In the genomic region with DNA sequence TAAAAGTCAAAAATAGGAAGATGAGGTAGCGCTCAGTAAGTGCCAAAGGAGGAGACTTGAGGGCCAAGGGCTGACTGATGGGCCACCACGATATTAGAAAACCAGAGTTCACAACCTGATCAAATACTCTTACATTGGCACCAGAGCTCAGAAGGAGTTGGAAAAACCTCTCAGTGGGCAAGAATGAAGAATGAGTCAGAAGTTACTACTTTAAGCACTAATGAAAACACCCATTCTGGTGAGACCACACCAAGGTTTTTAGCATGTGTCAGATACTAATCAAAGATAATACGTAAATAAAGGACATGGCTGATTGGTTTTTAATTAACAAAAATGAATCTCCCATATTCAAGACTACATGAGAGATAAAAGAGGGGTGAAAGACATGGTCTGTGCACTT, we compare ENCODE assay signal across 21 cellular contexts.
DNase-seq lines count a peak whose midpoint lies in the region; ATAC-seq and TF ChIP-seq lines count a peak whose summit lies in the region.
"Had no signal": no experiment of that assay in that cellular context is flagged by ENCODE, and none has a peak within 500 bp of the region (broad histone marks: within the 10 kb centered on the region; RNA-seq: fewer than 3 reads in every experiment).

No MANE protein-coding gene starts in this region.

- no peaks in the 10 kb centered on the region for H3K27me3 Mint-ChIP-seq in WTC11 (ENCODE audit: low read depth)
- H3K27me3 Mint-ChIP-seq: CD4-positive, CD25-positive, alpha-beta regulatory T cell had no signal

- H3K9me3 ChIP-seq in GM23248 (ENCODE audit: low read depth) (no peaks in the 10 kb centered on the region), smooth muscle cell (replicated peaks; ENCODE audit: low read depth) (no peaks in the 10 kb centered on the region), PC-9 (ENCODE audit: insufficient read depth, low read depth) (no peaks in the 10 kb centered on the region)
- H3K9me3 ChIP-seq: body of pancreas had no signal

- 35 to 42% methylated on average over 3 of the region's 3 CpGs for WGBS in GM23248 (ENCODE audit: low coverage in 1 of 2, low lambda C conversion rate in 2 of 2, missing lambda C conversion rate in 2 of 2), 2 experiments
- 85% methylated on average over 3 of the region's 3 CpGs for WGBS in smooth muscle cell (ENCODE audit: low lambda C conversion rate)

- H4K20me1 ChIP-seq in GM23248 (ENCODE audit: insufficient read depth) (no peaks in the 10 kb centered on the region), smooth muscle cell (ENCODE audit: low read depth) (no peaks in the 10 kb centered on the region), PC-9 (ENCODE audit: insufficient read depth) (no peaks in the 10 kb centered on the region)

- H3K4me3 Mint-ChIP-seq in WTC11 = no peak overlapping the region
- H3K4me3 Mint-ChIP-seq: CD4-positive, CD25-positive, alpha-beta regulatory T cell; T-helper 1 cell treated with Interleukin-12 subunit alpha and Interleukin-12 subunit beta and Interleukin-4 antibody, amounts not matched to agents 30 μg/mL and 1 μg/mL, for 36 hours had no signal

- H2AFZ ChIP-seq in GM23248 (no peak overlapping the region), smooth muscle cell (ENCODE audit: low read depth) (no peak overlapping the region), PC-9 (no peak overlapping the region)

- H3K27ac ChIP-seq in GM23248 (peak overlapping the region; percentile 71), smooth muscle cell (ENCODE audit: low read depth) (peak overlapping the region; percentile 87), PC-9 (no peak overlapping the region)
- H3K27ac ChIP-seq: body of pancreas, RWPE1 had no signal

- POLR2A ChIA-PET in WTC11 (lab: Charles Lee) = no interaction called here
- POLR2A ChIA-PET in PC-9 (lab: Charles Lee; ENCODE audit: unreplicated experiment) = no interaction called here

- 0 out of 2 replicates have a peak, but pooled peaks cover 13% of the 10 kb centered on the region for H3K36me3 ChIP-seq in GM23248 (ENCODE audit: low read depth)
- no peaks in the 10 kb centered on the region for H3K36me3 ChIP-seq in smooth muscle cell (ENCODE audit: low read depth)
- H3K36me3 ChIP-seq in PC-9 (ENCODE audit: low read depth) = no peaks in the 10 kb centered on the region

- in situ Hi-C loops in GM23248 (cut with MboI) = no loop called here

- peaks cover 16% of the 10 kb centered on the region for H3K36me3 Mint-ChIP-seq in WTC11

- H3K9ac ChIP-seq in GM23248 (no peak overlapping the region), smooth muscle cell (ENCODE audit: low read depth) (no peak overlapping the region)

- peak overlapping the region; percentile 49 for H3K4me2 ChIP-seq in GM23248 (ENCODE audit: unreplicated experiment)
- peak overlapping the region; percentile 78 for H3K4me2 ChIP-seq in smooth muscle cell
- H3K4me2 ChIP-seq in PC-9 = no peak overlapping the region

- H3K4me3 ChIP-seq in GM23248 (no peak overlapping the region), smooth muscle cell (no peak overlapping the region), PC-9 (no peak overlapping the region)
- H3K4me3 ChIP-seq: body of pancreas had no signal

- no TSS peak for BruUV-seq in PC-9 (replicated peaks; lab: Mats Ljungman, UMichigan)

- intact Hi-C loops in PC-9 (cut with micrococcal nuclease; ENCODE audit: unreplicated experiment) = no loop called here

- CTCF ChIA-PET in WTC11 (lab: Charles Lee) (interaction anchor here (1.8 kb wide), 1 partner anchor 150 kb away, joined by 5 read pairs; no protein-coding TSS in a partner anchor), PC-9 (lab: Charles Lee) (no interaction called here)

- H3K4me1 Mint-ChIP-seq in WTC11 = peaks cover 9% of the 10 kb centered on the region
- H3K4me1 Mint-ChIP-seq: CD4-positive, CD25-positive, alpha-beta regulatory T cell had no signal

- 0 out of 2 replicates have a peak, but pooled peaks cover 3% of the 10 kb centered on the region for H3K9me2 ChIP-seq in GM23248 (ENCODE audit: insufficient read depth)
- H3K9me2 ChIP-seq in PC-9 (ENCODE audit: insufficient read depth) = no peaks in the 10 kb centered on the region

- no peaks in the 10 kb centered on the region for H3K9me3 Mint-ChIP-seq in WTC11
- H3K9me3 Mint-ChIP-seq: CD4-positive, CD25-positive, alpha-beta regulatory T cell; T-helper 1 cell treated with Interleukin-12 subunit alpha and Interleukin-12 subunit beta and Interleukin-4 antibody, amounts not matched to agents 30 μg/mL and 1 μg/mL, for 36 hours had no signal

- H3F3A ChIP-seq in GM23248 (ENCODE audit: insufficient read depth) (peaks cover 43% of the 10 kb centered on the region), smooth muscle cell (ENCODE audit: low read depth) (peaks cover 5% of the 10 kb centered on the region), PC-9 (ENCODE audit: insufficient read depth, low read depth) (no peaks in the 10 kb centered on the region)

- H3K4me1 ChIP-seq in GM23248 (ENCODE audit: insufficient read depth) = peaks cover 40% of the 10 kb centered on the region
- H3K4me1 ChIP-seq in smooth muscle cell (ENCODE audit: low read depth) = no peaks in the 10 kb centered on the region
- no peaks in the 10 kb centered on the region for H3K4me1 ChIP-seq in PC-9 (replicated peaks; ENCODE audit: insufficient read depth)

- ATAC-seq in WTC11 = no peak
- ATAC-seq: body of pancreas had no signal

- peak overlapping the region; percentile 54; the same call in 1 of the 2 replicates for H3K27ac Mint-ChIP-seq in WTC11
- H3K27ac Mint-ChIP-seq: T-helper 1 cell treated with Interleukin-12 subunit alpha and Interleukin-12 subunit beta and Interleukin-4 antibody, amounts not matched to agents 30 μg/mL and 1 μg/mL, for 36 hours had no signal

- H3K79me2 ChIP-seq in GM23248 (ENCODE audit: insufficient read depth) (no peaks in the 10 kb centered on the region), smooth muscle cell (ENCODE audit: low read depth) (no peaks in the 10 kb centered on the region), PC-9 (ENCODE audit: low read depth) (no peaks in the 10 kb centered on the region)

- H3K27me3 ChIP-seq in GM23248 (replicated peaks; ENCODE audit: insufficient read depth) (no peaks in the 10 kb centered on the region), smooth muscle cell (ENCODE audit: low read depth) (no peaks in the 10 kb centered on the region), PC-9 (ENCODE audit: insufficient read depth, low read depth) (no peaks in the 10 kb centered on the region)
- H3K27me3 ChIP-seq: body of pancreas had no signal

- no peak for TF ChIP-seq CTCF in WTC11 (IDR thresholded peaks at IDR 0.05)
- no peak for TF ChIP-seq CTCF in smooth muscle cell (IDR thresholded peaks at IDR 0.05; ENCODE audit: borderline replicate concordance, insufficient read depth, poor library complexity, severe bottlenecking)
- no peak for TF ChIP-seq CTCF in PC-9 (conservative IDR thresholded peaks at IDR 0.05)

- DNase-seq in GM23248 (peak; percentile 80), WTC11 (ENCODE audit: low spot score) (no peak), fibroblast of peridontal ligament (ENCODE audit: extremely low read depth) (peak; percentile 31), smooth muscle cell (lab: John Stamatoyannopoulos, UW; ENCODE audit: unreplicated experiment) (no peak), SW480 (ENCODE audit: low spot score) (no peak), PC-9 (no peak), T1000 (lab: John Stamatoyannopoulos, UW) (no peak)
- DNase-seq: activated CD4-positive, CD25-positive, alpha-beta regulatory T cell treated with anti-CD3 and anti-CD28 coated beads, Interleukin-2, amount 50 U/mL, for 72 hours; activated gamma-delta T cell treated with Interleukin-2 at 50 U/mL for 16 hours; body of pancreas; CD4-positive, CD25-positive, alpha-beta regulatory T cell; dermis blood vessel endothelial cell; DMS79; kidney; midbrain; NCI-H1105 treated with DMSO at 0.1 percent for 48 hours; NCI-H2171; occipital lobe; stimulated activated CD4-positive, alpha-beta T cell treated with anti-CD3 and anti-CD28 coated beads, Interleukin-4, amount 100 ng/mL, for 4 hours had no signal

TF ChIP-seq in WTC11, 78 proteins besides CTCF, POLR2A, EP300 and RAD21:
- TF ChIP-seq ZNF423 (CRISPR knock-in tag; IDR thresholded peaks at IDR 0.05) (no peak), ZNF219 (CRISPR knock-in tag; IDR thresholded peaks at IDR 0.05; ENCODE audit: borderline replicate concordance) (no peak), NFATC4 (CRISPR knock-in tag; IDR thresholded peaks at IDR 0.05) (no peak), FOXP4 (CRISPR knock-in tag; IDR thresholded peaks at IDR 0.05) (no peak), RORB (CRISPR knock-in tag; IDR thresholded peaks at IDR 0.05) (no peak), NFYB (CRISPR knock-in tag; conservative IDR thresholded peaks at IDR 0.05; ENCODE audit: low read depth) (no peak), E2F1 (CRISPR knock-in tag; IDR thresholded peaks at IDR 0.05) (no peak), SP1 (CRISPR knock-in tag; conservative IDR thresholded peaks at IDR 0.05) (no peak), JUN (CRISPR knock-in tag; IDR thresholded peaks at IDR 0.05) (no peak), KAT7 (CRISPR knock-in tag; IDR thresholded peaks at IDR 0.05; ENCODE audit: borderline replicate concordance) (no peak), FOXP1 (CRISPR knock-in tag; IDR thresholded peaks at IDR 0.05; ENCODE audit: borderline replicate concordance) (no peak)

Comparison
In these comparisons a context has a peak if more than half of its experiments do, and no peak if none do; other contexts are left out.
1. DNase-seq: peak in GM23248 (single experiment) and fibroblast of peridontal ligament (single experiment); none in WTC11 (single experiment), smooth muscle cell (single experiment), SW480 (single experiment), PC-9 (0 of 2) and T1000 (single experiment).